ENCODE assay signal across 1 cellular context in the genomic region with DNA sequence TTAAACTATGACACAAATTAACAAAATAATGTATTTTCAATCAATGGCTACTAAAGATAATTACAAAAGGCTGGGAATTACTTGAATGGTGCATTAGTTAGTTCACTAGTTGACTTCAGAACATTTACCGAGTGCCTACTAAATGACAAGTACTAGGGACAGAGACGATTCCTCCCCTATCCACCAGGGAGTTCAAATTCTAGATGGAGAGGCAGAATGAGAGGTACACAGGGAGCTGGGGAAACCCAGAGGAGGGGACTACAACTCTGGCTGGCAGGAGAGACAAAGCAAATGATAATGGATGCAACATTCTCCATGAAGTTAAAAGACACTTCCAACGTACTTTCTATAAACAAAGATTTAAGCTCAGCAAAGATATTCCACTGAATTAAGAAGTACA.
TF ChIP-seq lines count a peak whose summit lies in the region.

No MANE protein-coding gene starts in this region.

TF ChIP-seq in WTC11, 78 proteins besides CTCF, POLR2A, EP300 and RAD21 (continued from another document):
- no peak for TF ChIP-seq RELA (CRISPR knock-in tag; IDR thresholded peaks at IDR 0.05; ENCODE audit: borderline replicate concordance)
- TF ChIP-seq, protein P1, sequence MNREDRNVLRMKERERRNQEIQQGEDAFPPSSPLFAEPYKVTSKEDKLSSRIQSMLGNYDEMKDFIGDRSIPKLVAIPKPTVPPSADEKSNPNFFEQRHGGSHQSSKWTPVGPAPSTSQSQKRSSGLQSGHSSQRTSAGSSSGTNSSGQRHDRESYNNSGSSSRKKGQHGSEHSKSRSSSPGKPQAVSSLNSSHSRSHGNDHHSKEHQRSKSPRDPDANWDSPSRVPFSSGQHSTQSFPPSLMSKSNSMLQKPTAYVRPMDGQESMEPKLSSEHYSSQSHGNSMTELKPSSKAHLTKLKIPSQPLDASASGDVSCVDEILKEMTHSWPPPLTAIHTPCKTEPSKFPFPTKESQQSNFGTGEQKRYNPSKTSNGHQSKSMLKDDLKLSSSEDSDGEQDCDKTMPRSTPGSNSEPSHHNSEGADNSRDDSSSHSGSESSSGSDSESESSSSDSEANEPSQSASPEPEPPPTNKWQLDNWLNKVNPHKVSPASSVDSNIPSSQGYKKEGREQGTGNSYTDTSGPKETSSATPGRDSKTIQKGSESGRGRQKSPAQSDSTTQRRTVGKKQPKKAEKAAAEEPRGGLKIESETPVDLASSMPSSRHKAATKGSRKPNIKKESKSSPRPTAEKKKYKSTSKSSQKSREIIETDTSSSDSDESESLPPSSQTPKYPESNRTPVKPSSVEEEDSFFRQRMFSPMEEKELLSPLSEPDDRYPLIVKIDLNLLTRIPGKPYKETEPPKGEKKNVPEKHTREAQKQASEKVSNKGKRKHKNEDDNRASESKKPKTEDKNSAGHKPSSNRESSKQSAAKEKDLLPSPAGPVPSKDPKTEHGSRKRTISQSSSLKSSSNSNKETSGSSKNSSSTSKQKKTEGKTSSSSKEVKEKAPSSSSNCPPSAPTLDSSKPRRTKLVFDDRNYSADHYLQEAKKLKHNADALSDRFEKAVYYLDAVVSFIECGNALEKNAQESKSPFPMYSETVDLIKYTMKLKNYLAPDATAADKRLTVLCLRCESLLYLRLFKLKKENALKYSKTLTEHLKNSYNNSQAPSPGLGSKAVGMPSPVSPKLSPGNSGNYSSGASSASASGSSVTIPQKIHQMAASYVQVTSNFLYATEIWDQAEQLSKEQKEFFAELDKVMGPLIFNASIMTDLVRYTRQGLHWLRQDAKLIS (CRISPR knock-in tag; IDR thresholded peaks at IDR 0.05; ENCODE audit: borderline replicate concordance), result no peak
- TF ChIP-seq, protein P2, sequence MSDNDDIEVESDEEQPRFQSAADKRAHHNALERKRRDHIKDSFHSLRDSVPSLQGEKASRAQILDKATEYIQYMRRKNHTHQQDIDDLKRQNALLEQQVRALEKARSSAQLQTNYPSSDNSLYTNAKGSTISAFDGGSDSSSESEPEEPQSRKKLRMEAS (CRISPR knock-in tag; IDR thresholded peaks at IDR 0.05), result no peak
- no peak for TF ChIP-seq ZNF396 (CRISPR knock-in tag; IDR thresholded peaks at IDR 0.05; ENCODE audit: borderline replicate concordance)
- TF ChIP-seq TEAD4 (CRISPR knock-in tag; IDR thresholded peaks at IDR 0.05), result no peak
